In the genomic region with DNA sequence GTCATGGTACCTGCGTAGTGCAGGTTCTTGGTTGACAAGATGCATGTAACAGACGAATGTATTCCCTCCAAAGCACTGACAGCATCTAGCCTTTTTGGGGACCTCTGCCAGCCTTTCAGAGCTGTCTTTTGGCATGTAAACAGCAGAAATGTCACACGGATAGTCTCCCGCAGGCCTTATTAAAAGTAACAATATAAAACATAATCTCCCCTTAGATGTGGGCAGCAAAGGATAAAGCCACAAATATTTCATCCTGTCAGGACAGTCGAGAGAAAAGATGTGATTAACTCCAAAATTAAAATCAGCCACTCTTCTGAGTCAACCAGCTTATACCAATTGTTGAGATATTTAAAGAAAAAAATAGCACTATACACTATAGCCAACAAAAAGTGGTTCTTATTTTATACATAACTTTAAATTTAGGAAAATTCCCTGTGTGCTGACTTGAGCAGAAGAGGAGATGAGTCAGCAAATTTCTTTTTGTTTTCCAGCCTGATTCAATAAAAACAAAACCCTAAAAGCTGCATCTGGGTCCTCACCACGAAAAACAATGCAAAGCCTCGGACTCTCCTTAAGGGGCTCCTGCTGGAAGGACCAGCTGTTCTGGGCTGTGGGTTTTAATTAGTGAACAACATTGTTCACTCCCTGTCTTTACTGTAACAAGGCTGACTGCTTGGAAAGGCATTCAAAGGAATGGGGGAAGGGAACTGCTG, we compare ENCODE assay signal across 12 cellular contexts.
A peak's percentile ranks its signal among the peaks of the same experiment; 100 is the strongest.
DNase-seq lines count a peak whose midpoint lies in the region; ATAC-seq, FAIRE-seq and TF ChIP-seq lines count a peak whose summit lies in the region.
"Had no signal": no experiment of that assay in that cellular context is flagged by ENCODE, and none has a peak within 500 bp of the region (broad histone marks: within the 10 kb centered on the region; RNA-seq: fewer than 3 reads in every experiment).

No MANE protein-coding gene starts in this region.

- H3K27me3 ChIP-seq in K562 (ENCODE audit: control insufficient read depth in 2 of 2, insufficient read depth in 2 of 2, low read length in 2 of 2) (no peaks in the 10 kb centered on the region), hepatocyte (no peaks in the 10 kb centered on the region), upper lobe of right lung (no peaks in the 10 kb centered on the region), transverse colon (no peaks in the 10 kb centered on the region)
- H3K27me3 ChIP-seq: right atrium auricular region had no signal

- intact Hi-C loops in K562 (cut with micrococcal nuclease) (no loop called here), upper lobe of right lung (cut with DNase I) (no loop called here), transverse colon (cut with DNase I; ENCODE audit: low total_unique reads) (no loop called here)

- TF ChIP-seq CTCF in K562 (IDR thresholded peaks at IDR 0.05 in 2 of 3, conservative IDR thresholded peaks at IDR 0.05 in 1 of 3; ENCODE audit: insufficient read depth in 2 of 3, low read depth in 1 of 3, low read length in 3 of 3) (no peak), hepatocyte (IDR thresholded peaks at IDR 0.05; ENCODE audit: poor library complexity) (no peak), upper lobe of right lung (IDR thresholded peaks at IDR 0.05) (no peak), transverse colon (IDR thresholded peaks at IDR 0.05) (no peak)

- H3K4me3 ChIP-seq in K562 = no peak overlapping the region
- no peak overlapping the region for H3K4me3 ChIP-seq in hepatocyte
- no peak overlapping the region for H3K4me3 ChIP-seq in upper lobe of right lung
- H3K4me3 ChIP-seq in transverse colon = no peak overlapping the region
- H3K4me3 ChIP-seq: right atrium auricular region had no signal

- WGBS in K562 (ENCODE audit: insufficient coverage, low coverage, missing lambda C conversion rate) = 7% methylated on average over 7 of the region's 7 CpGs
- 58% methylated on average over 7 of the region's 7 CpGs for WGBS in hepatocyte (ENCODE audit: low lambda C conversion rate, missing lambda C conversion rate)
- WGBS in transverse colon (ENCODE audit: low coverage in 1 of 2), 2 donors = 51 to 68% methylated on average over 6 to 7 of the region's 7 CpGs

- TF ChIP-seq POLR2A in K562 (conservative IDR thresholded peaks at IDR 0.05) (no peak), transverse colon (IDR thresholded peaks at IDR 0.05) (no peak)

- no peaks in the 10 kb centered on the region for H3K9me1 ChIP-seq in K562 (ENCODE audit: control insufficient read depth, insufficient read depth, low read length)

- no peak overlapping the region for H3K4me2 ChIP-seq in K562 (ENCODE audit: insufficient read depth, low read length)
- H3K4me2 ChIP-seq in hepatocyte = peak overlapping the region; percentile 28

- H3K9me3 ChIP-seq in K562 (replicated peaks; ENCODE audit: control insufficient read depth, insufficient read depth, low read depth, low read length) = 0 out of 2 replicates have a peak, but pooled peaks cover 2% of the 10 kb centered on the region
- H3K9me3 ChIP-seq in hepatocyte (ENCODE audit: low read depth) = no peaks in the 10 kb centered on the region
- no peaks in the 10 kb centered on the region for H3K9me3 ChIP-seq in upper lobe of right lung
- no peaks in the 10 kb centered on the region for H3K9me3 ChIP-seq in transverse colon

- ATAC-seq in K562 = no peak
- no peak for ATAC-seq in upper lobe of right lung
- no peak for ATAC-seq in HG03139 (IDR thresholded peaks at IDR 0.05; ENCODE audit: unreplicated experiment)

- H2AFZ ChIP-seq in K562 (ENCODE audit: low read depth, low read length) = no peak overlapping the region
- H2AFZ ChIP-seq in hepatocyte = no peak overlapping the region

- no peak overlapping the region for H3K9ac ChIP-seq in K562 (ENCODE audit: insufficient read depth in 1 of 2, low read depth in 2 of 2, low read length in 2 of 2)

- H3K79me2 ChIP-seq in K562 (ENCODE audit: control insufficient read depth, insufficient read depth, low read length) (no peaks in the 10 kb centered on the region), hepatocyte (no peaks in the 10 kb centered on the region)

- no peaks in the 10 kb centered on the region for H4K20me1 ChIP-seq in K562 (replicated peaks; ENCODE audit: control insufficient read depth, insufficient read depth, low read length)
- no peaks in the 10 kb centered on the region for H4K20me1 ChIP-seq in hepatocyte (ENCODE audit: insufficient read depth, poor library complexity, severe bottlenecking)

- TF ChIP-seq EP300 in K562 (IDR thresholded peaks at IDR 0.05; ENCODE audit: low read length) (no peak), transverse colon (IDR thresholded peaks at IDR 0.05; ENCODE audit: low read depth) (no peak)

- H3K9me2 ChIP-seq in hepatocyte (replicated peaks; ENCODE audit: insufficient read depth) = no peaks in the 10 kb centered on the region

- POLR2A ChIA-PET in K562 (lab: Yijun Ruan, JAX) = no interaction called here

- H3K4me1 ChIP-seq in K562 (replicated peaks in 1 of 2; ENCODE audit: control insufficient read depth in 2 of 2, insufficient read depth in 2 of 2, low read length in 2 of 2) = no peaks in the 10 kb centered on the region; a peak in 1 of 5 replicates
- H3K4me1 ChIP-seq in hepatocyte (ENCODE audit: insufficient read depth) = peaks cover 13% of the 10 kb centered on the region
- H3K4me1 ChIP-seq in upper lobe of right lung = no peaks in the 10 kb centered on the region
- H3K4me1 ChIP-seq in transverse colon = no peaks in the 10 kb centered on the region

- no TSS peak for BruUV-seq in K562 (replicated peaks; lab: Mats Ljungman, UMichigan)

- no peak for TF ChIP-seq RAD21 in K562 (CRISPR knock-in tag; conservative IDR thresholded peaks at IDR 0.05 in 1 of 2, IDR thresholded peaks at IDR 0.05 in 1 of 2)

- no peaks in the 10 kb centered on the region for H3K36me3 ChIP-seq in K562 (ENCODE audit: control insufficient read depth, insufficient read depth, low read length)
- H3K36me3 ChIP-seq in hepatocyte (replicated peaks; ENCODE audit: insufficient read depth, low read depth) = no peaks in the 10 kb centered on the region
- H3K36me3 ChIP-seq in upper lobe of right lung = no peaks in the 10 kb centered on the region
- H3K36me3 ChIP-seq in transverse colon = no peaks in the 10 kb centered on the region
- H3K36me3 ChIP-seq: right atrium auricular region had no signal

- peak; percentile 5 for DNase-seq in DMS53 (lab: John Stamatoyannopoulos, UW)
- DNase-seq in DMS53 treated with DMSO at 0.1 percent for 48 hours (lab: John Stamatoyannopoulos, UW; ENCODE audit: unreplicated experiment) = no peak
- no peak for DNase-seq in K562 (ENCODE audit: extremely low read depth in 1 of 4, low spot score in 3 of 4)
- DNase-seq in hepatocyte (ENCODE audit: low spot score) = no peak
- DNase-seq in upper lobe of right lung = no peak
- DNase-seq in foreskin melanocyte = no peak
- no peak for DNase-seq in transverse colon
- DNase-seq: 8988T; activated CD4-positive, alpha-beta T cell treated with anti-CD3 and anti-CD28 coated beads, Interleukin-2, amount 50 U/mL, for 4 hours had no signal

- in situ Hi-C loops in K562 (cut with MboI) (no loop called here), transverse colon (cut with MboI; ENCODE audit: low pct_ligation_motif_present in 1 of 4, low pct_unique_long_range_greater_than_20kb in 1 of 4, low sequenced_read_pairs in 3 of 4) (no loop called here)

- H3K27ac ChIP-seq in K562 (ENCODE audit: extremely low read depth, low read depth, low read length) = no peak overlapping the region
- H3K27ac ChIP-seq in hepatocyte = peak overlapping the region; percentile 38
- peak overlapping the region; percentile 17 for H3K27ac ChIP-seq in upper lobe of right lung
- H3K27ac ChIP-seq in transverse colon = no peak overlapping the region
- H3K27ac ChIP-seq: right atrium auricular region had no signal

- CTCF ChIA-PET in K562 (lab: Yijun Ruan, JAX; ENCODE audit: low intra/inter-chr PET ratio) = no interaction called here

- no peak for FAIRE-seq in K562 (lab: Jason Lieb, UNC)
- FAIRE-seq: frontal cortex had no signal

TF ChIP-seq in K562, 482 proteins besides CTCF, POLR2A, EP300 and RAD21 (continues in another document):
- TF ChIP-seq ZNF316 (IDR thresholded peaks at IDR 0.05) = peak; percentile 86
- TF ChIP-seq, protein P1, sequence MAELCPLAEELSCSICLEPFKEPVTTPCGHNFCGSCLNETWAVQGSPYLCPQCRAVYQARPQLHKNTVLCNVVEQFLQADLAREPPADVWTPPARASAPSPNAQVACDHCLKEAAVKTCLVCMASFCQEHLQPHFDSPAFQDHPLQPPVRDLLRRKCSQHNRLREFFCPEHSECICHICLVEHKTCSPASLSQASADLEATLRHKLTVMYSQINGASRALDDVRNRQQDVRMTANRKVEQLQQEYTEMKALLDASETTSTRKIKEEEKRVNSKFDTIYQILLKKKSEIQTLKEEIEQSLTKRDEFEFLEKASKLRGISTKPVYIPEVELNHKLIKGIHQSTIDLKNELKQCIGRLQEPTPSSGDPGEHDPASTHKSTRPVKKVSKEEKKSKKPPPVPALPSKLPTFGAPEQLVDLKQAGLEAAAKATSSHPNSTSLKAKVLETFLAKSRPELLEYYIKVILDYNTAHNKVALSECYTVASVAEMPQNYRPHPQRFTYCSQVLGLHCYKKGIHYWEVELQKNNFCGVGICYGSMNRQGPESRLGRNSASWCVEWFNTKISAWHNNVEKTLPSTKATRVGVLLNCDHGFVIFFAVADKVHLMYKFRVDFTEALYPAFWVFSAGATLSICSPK (IDR thresholded peaks at IDR 0.05; ENCODE audit: borderline replicate concordance) = no peak
- TF ChIP-seq ZNF347 (CRISPR knock-in tag; IDR thresholded peaks at IDR 0.05; ENCODE audit: low read depth) = no peak
- TF ChIP-seq SMARCC2 (IDR thresholded peaks at IDR 0.05; ENCODE audit: low read depth) = no peak
- TF ChIP-seq MAFG (tag; conservative IDR thresholded peaks at IDR 0.05) = peak; percentile 93
- TF ChIP-seq TAF9B (IDR thresholded peaks at IDR 0.05; ENCODE audit: partially characterized antibody) = no peak
- TF ChIP-seq TFAP4 (CRISPR knock-in tag; IDR thresholded peaks at IDR 0.05; ENCODE audit: borderline replicate concordance) = no peak
- peak; percentile 73 for TF ChIP-seq NFE2 (IDR thresholded peaks at IDR 0.05; ENCODE audit: low read depth)
- peak; percentile 86 for TF ChIP-seq C11orf30 (IDR thresholded peaks at IDR 0.05; ENCODE audit: low read depth)
- no peak for TF ChIP-seq HDGF (IDR thresholded peaks at IDR 0.05)
- TF ChIP-seq DDX20 (tag; IDR thresholded peaks at IDR 0.05; ENCODE audit: low read depth) = no peak

Comparison
In these comparisons a context has a peak if more than half of its experiments do, and no peak if none do; other contexts are left out.
1. H3K27ac ChIP-seq: peak in hepatocyte (single experiment) and upper lobe of right lung (single experiment); none in K562 (single experiment) and transverse colon (0 of 4).